ENCODE assay signal across 9 cellular contexts in genomic region chr7:141231018-141231792, GRCh38.
DNase-seq lines count a peak whose midpoint lies in the region; ATAC-seq, FAIRE-seq and TF ChIP-seq lines count a peak whose summit lies in the region.
"Had no signal": no experiment of that assay in that cellular context is flagged by ENCODE, and none has a peak within 500 bp of the region (broad histone marks: within the 10 kb centered on the region; RNA-seq: fewer than 3 reads in every experiment).

No MANE protein-coding gene starts in this region.

- no peak overlapping the region for H2AFZ ChIP-seq in K562 (ENCODE audit: low read depth, low read length)
- no peak overlapping the region for H2AFZ ChIP-seq in HepG2 (ENCODE audit: low read length)

- 0% methylated on average over 5 of the region's 5 CpGs for WGBS in K562 (ENCODE audit: insufficient coverage, low coverage, missing lambda C conversion rate)
- 4% methylated on average over 5 of the region's 5 CpGs for WGBS in HepG2 (ENCODE audit: low lambda C conversion rate)

- FAIRE-seq in K562 (lab: Jason Lieb, UNC) = no peak
- FAIRE-seq in HepG2 (lab: Jason Lieb, UNC) = peak; percentile 71
- FAIRE-seq: colon had no signal

- intact Hi-C loops in K562 (cut with micrococcal nuclease) = no loop called here
- intact Hi-C loops in HepG2 (cut with micrococcal nuclease; ENCODE audit: unreplicated experiment) = loop anchor here (1.0 kb wide), 1 partner anchor 204 kb away; no protein-coding TSS in a partner anchor

- H3K9me3 ChIP-seq in K562 (replicated peaks; ENCODE audit: control insufficient read depth, insufficient read depth, low read depth, low read length) (no peaks in the 10 kb centered on the region), HepG2 (ENCODE audit: low read length) (no peaks in the 10 kb centered on the region)

- H3K27me3 ChIP-seq in K562 (ENCODE audit: control insufficient read depth in 2 of 2, insufficient read depth in 2 of 2, low read length in 2 of 2) (no peaks in the 10 kb centered on the region), HepG2 (ENCODE audit: control insufficient read depth in 1 of 2, insufficient read depth in 2 of 2, low read length in 2 of 2) (no peaks in the 10 kb centered on the region)

- H3K36me3 ChIP-seq in K562 (ENCODE audit: control insufficient read depth, insufficient read depth, low read length) = no peaks in the 10 kb centered on the region
- no peaks in the 10 kb centered on the region for H3K36me3 ChIP-seq in HepG2 (replicated peaks in 1 of 2; ENCODE audit: control insufficient read depth in 1 of 2, insufficient read depth in 2 of 2, low read length in 2 of 2)

- TF ChIP-seq POLR2A in K562 (conservative IDR thresholded peaks at IDR 0.05) = no peak
- no peak for TF ChIP-seq POLR2A in HepG2 (IDR thresholded peaks at IDR 0.05; ENCODE audit: insufficient read depth in 1 of 2, low read depth in 2 of 2, low read length in 2 of 2)

- POLR2A ChIA-PET in K562 (lab: Yijun Ruan, JAX) (interaction anchor here (0.7 kb wide), 2 partner anchors 12 to 382 kb away, joined by 3 read pairs; no protein-coding TSS in a partner anchor), HepG2 (lab: Yijun Ruan, JAX) (no interaction called here)

- peak; percentile 83 for ATAC-seq in K562
- ATAC-seq in HepG2 = peak; percentile 97
- ATAC-seq in GM19397 (IDR thresholded peaks at IDR 0.05; ENCODE audit: unreplicated experiment) = no peak
- ATAC-seq in HG03108 (IDR thresholded peaks at IDR 0.05; ENCODE audit: unreplicated experiment) = no peak

- no peaks in the 10 kb centered on the region for H3K9me1 ChIP-seq in K562 (ENCODE audit: control insufficient read depth, insufficient read depth, low read length)

- H3K27ac ChIP-seq in K562 (ENCODE audit: extremely low read depth, low read depth, low read length) (no peak overlapping the region), HepG2 (ENCODE audit: extremely low read length, insufficient read depth, low read length) (no peak overlapping the region)

- TF ChIP-seq EP300 in K562 (IDR thresholded peaks at IDR 0.05; ENCODE audit: low read length) = no peak
- no peak for TF ChIP-seq EP300 in HepG2 (IDR thresholded peaks at IDR 0.05; ENCODE audit: low read depth in 2 of 2, low read length in 2 of 2)
- TF ChIP-seq EP300 in HepG2 (CRISPR knock-in tag; IDR thresholded peaks at IDR 0.05; ENCODE audit: borderline replicate concordance) = no peak

- H3K4me3 ChIP-seq in LNCaP clone FGC (ENCODE audit: low read depth, low read length) (no peak overlapping the region), K562 (no peak overlapping the region), HepG2 (replicated peaks in 1 of 3; ENCODE audit: insufficient read depth in 1 of 3, low read depth in 2 of 3, low read length in 3 of 3) (no peak overlapping the region; a peak in 1 of 6 replicates)

- no peak overlapping the region for H3K9ac ChIP-seq in K562 (ENCODE audit: insufficient read depth in 1 of 2, low read depth in 2 of 2, low read length in 2 of 2)
- no peak overlapping the region for H3K9ac ChIP-seq in HepG2 (ENCODE audit: insufficient read depth, low read depth, low read length)

- H4K20me1 ChIP-seq in K562 (replicated peaks; ENCODE audit: control insufficient read depth, insufficient read depth, low read length) (no peaks in the 10 kb centered on the region), HepG2 (ENCODE audit: insufficient read depth, low read length) (no peaks in the 10 kb centered on the region)

- in situ Hi-C loops in K562 (cut with MboI) (no loop called here), HepG2 (cut with HindIII; ENCODE audit: extremely low pct_ligation_motif_present, low pct_unique_long_range_greater_than_20kb) (no loop called here)

- H3K79me2 ChIP-seq in K562 (ENCODE audit: control insufficient read depth, insufficient read depth, low read length) (no peaks in the 10 kb centered on the region), HepG2 (ENCODE audit: insufficient read depth, low read length) (no peaks in the 10 kb centered on the region)

- BruUV-seq in K562 (replicated peaks; lab: Mats Ljungman, UMichigan) = no TSS peak
- no TSS peak for BruUV-seq in HepG2 (replicated peaks; lab: Mats Ljungman, UMichigan)

- H3K4me1 ChIP-seq in K562 (replicated peaks in 1 of 2; ENCODE audit: control insufficient read depth in 2 of 2, insufficient read depth in 2 of 2, low read length in 2 of 2) (no peaks in the 10 kb centered on the region), HepG2 (ENCODE audit: insufficient read depth, low read length) (peaks cover 13% of the 10 kb centered on the region)

- H3K4me2 ChIP-seq in K562 (ENCODE audit: insufficient read depth, low read length) = no peak overlapping the region
- H3K4me2 ChIP-seq in HepG2 (ENCODE audit: low read depth, low read length) = peak overlapping the region; percentile 37

- TF ChIP-seq CTCF in LNCaP clone FGC (IDR thresholded peaks at IDR 0.05; ENCODE audit: control insufficient read depth, extremely low read depth, insufficient read depth) (peak; percentile 72), K562 (IDR thresholded peaks at IDR 0.05 in 2 of 3, conservative IDR thresholded peaks at IDR 0.05 in 1 of 3; ENCODE audit: insufficient read depth in 2 of 3, low read depth in 1 of 3, low read length in 3 of 3) (peak; percentile 50 to 53 (median 52)), HepG2 (CRISPR knock-in tag; IDR thresholded peaks at IDR 0.05) (peak; percentile 82)

- peak; percentile 24 to 68 for TF ChIP-seq RAD21 in K562 (CRISPR knock-in tag; conservative IDR thresholded peaks at IDR 0.05 in 1 of 2, IDR thresholded peaks at IDR 0.05 in 1 of 2)
- TF ChIP-seq RAD21 in HepG2 (CRISPR knock-in tag; IDR thresholded peaks at IDR 0.05) = peak; percentile 68

- peak; percentile 44 for DNase-seq in D341Med (ENCODE audit: low spot score)
- peak; percentile 10 for DNase-seq in LNCaP clone FGC (ENCODE audit: low read depth)
- peak in 2 of 4 experiments; percentile 30 to 37 for DNase-seq in K562 (ENCODE audit: extremely low read depth in 1 of 4, low spot score in 3 of 4)
- peak; percentile 28 for DNase-seq in HepG2 (ENCODE audit: low spot score)
- no peak for DNase-seq in activated CD4-positive, alpha-beta T cell treated with anti-CD3 and anti-CD28 coated beads for 4 hours
- no peak for DNase-seq in SK-N-DZ (ENCODE audit: low spot score)

- CTCF ChIA-PET in K562 (lab: Yijun Ruan, JAX; ENCODE audit: low intra/inter-chr PET ratio) (interaction anchor here (1.3 kb wide), 1 partner anchor 420 kb away, joined by 3 read pairs; no protein-coding TSS in a partner anchor), HepG2 (lab: Yijun Ruan, JAX; ENCODE audit: low intra/inter-chr PET ratio, low total read pairs) (no interaction called here)

TF ChIP-seq in K562, 482 proteins besides CTCF, POLR2A, EP300 and RAD21 (continues in another document):
- TF ChIP-seq BRD9 (IDR thresholded peaks at IDR 0.05; ENCODE audit: low read depth, partially characterized antibody) (no peak), SMARCA5 (IDR thresholded peaks at IDR 0.05) (no peak), WHSC1 (IDR thresholded peaks at IDR 0.05; ENCODE audit: low read length) (no peak), DACH1 (IDR thresholded peaks at IDR 0.05; ENCODE audit: partially characterized antibody) (no peak), DEAF1 (CRISPR knock-in tag; IDR thresholded peaks at IDR 0.05) (no peak), PHF21A (IDR thresholded peaks at IDR 0.05; ENCODE audit: borderline replicate concordance, low read depth) (no peak), MAFK (IDR thresholded peaks at IDR 0.05; ENCODE audit: low read length) (peak; percentile 14; the same call in 1 of the 2 replicates), FOXA3 (CRISPR knock-in tag; conservative IDR thresholded peaks at IDR 0.05 in 1 of 2, IDR thresholded peaks at IDR 0.05 in 1 of 2) (no peak), C11orf30 (IDR thresholded peaks at IDR 0.05; ENCODE audit: low read depth) (peak; percentile 63; the same call in 1 of the 2 replicates)

TF ChIP-seq in HepG2, 621 proteins besides CTCF, POLR2A, EP300 and RAD21 (continues in another document):
- TF ChIP-seq SPEN (CRISPR knock-in tag; IDR thresholded peaks at IDR 0.05; ENCODE audit: low read depth) (0 out of 2 replicates have a peak, but pooled peaks have one; percentile 38), ZNF549 (CRISPR knock-in tag; IDR thresholded peaks at IDR 0.05) (no peak), ZKSCAN8 (CRISPR knock-in tag; IDR thresholded peaks at IDR 0.05; ENCODE audit: borderline replicate concordance) (peak; percentile 81; the same call in 1 of the 2 replicates), MAFF (IDR thresholded peaks at IDR 0.05; ENCODE audit: low read depth, low read length) (peak; percentile 78), ZNF574 (CRISPR knock-in tag; IDR thresholded peaks at IDR 0.05) (peak; percentile 77), SMC3 (IDR thresholded peaks at IDR 0.05; ENCODE audit: low read length) (peak; percentile 40; the same call in 1 of the 2 replicates), TERF1 (CRISPR knock-in tag; IDR thresholded peaks at IDR 0.05) (no peak), NR2F2 (IDR thresholded peaks at IDR 0.05; ENCODE audit: borderline replicate concordance, low read depth) (no peak)

Comparison
In these comparisons a context has a peak if more than half of its experiments do, and no peak if none do; other contexts are left out.
1. DNase-seq: peak in D341Med (single experiment), LNCaP clone FGC (single experiment) and HepG2 (single experiment); none in activated CD4-positive, alpha-beta T cell treated with anti-CD3 and anti-CD28 coated beads for 4 hours (0 of 2) and SK-N-DZ (single experiment).
2. ATAC-seq: peak in K562 (single experiment) and HepG2 (single experiment); none in GM19397 (single experiment) and HG03108 (single experiment).
3. Peak in every context shown above with its lines, with median percentiles within 50 percentile points of each other: CTCF ChIP-seq.